ENCODE assay signal across 1 cellular context in the genomic region with DNA sequence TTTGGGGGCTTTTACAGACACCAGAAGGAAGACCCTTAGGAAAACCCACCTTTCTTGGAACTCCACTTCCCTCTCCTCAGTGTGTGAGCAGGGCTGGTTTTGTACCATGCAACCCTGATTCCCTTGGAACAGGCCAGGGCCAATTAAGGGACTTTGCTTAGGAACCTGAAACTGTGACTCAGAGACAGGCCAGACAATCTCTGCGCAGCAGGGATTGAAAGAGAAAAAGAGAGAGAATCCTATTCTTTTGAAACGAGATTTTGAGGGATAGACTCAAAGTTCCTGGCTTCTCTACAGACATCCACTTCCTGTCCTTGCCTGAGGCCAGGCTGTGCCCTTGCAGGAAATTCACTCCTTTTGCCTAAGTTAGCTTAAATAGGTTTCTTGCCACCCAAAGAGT.
TF ChIP-seq lines count a peak whose summit lies in the region.

No MANE protein-coding gene starts in this region.

TF ChIP-seq in WTC11, 78 proteins besides CTCF, POLR2A, EP300 and RAD21 (continued from another document):
- TF ChIP-seq, protein P1, sequence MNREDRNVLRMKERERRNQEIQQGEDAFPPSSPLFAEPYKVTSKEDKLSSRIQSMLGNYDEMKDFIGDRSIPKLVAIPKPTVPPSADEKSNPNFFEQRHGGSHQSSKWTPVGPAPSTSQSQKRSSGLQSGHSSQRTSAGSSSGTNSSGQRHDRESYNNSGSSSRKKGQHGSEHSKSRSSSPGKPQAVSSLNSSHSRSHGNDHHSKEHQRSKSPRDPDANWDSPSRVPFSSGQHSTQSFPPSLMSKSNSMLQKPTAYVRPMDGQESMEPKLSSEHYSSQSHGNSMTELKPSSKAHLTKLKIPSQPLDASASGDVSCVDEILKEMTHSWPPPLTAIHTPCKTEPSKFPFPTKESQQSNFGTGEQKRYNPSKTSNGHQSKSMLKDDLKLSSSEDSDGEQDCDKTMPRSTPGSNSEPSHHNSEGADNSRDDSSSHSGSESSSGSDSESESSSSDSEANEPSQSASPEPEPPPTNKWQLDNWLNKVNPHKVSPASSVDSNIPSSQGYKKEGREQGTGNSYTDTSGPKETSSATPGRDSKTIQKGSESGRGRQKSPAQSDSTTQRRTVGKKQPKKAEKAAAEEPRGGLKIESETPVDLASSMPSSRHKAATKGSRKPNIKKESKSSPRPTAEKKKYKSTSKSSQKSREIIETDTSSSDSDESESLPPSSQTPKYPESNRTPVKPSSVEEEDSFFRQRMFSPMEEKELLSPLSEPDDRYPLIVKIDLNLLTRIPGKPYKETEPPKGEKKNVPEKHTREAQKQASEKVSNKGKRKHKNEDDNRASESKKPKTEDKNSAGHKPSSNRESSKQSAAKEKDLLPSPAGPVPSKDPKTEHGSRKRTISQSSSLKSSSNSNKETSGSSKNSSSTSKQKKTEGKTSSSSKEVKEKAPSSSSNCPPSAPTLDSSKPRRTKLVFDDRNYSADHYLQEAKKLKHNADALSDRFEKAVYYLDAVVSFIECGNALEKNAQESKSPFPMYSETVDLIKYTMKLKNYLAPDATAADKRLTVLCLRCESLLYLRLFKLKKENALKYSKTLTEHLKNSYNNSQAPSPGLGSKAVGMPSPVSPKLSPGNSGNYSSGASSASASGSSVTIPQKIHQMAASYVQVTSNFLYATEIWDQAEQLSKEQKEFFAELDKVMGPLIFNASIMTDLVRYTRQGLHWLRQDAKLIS (CRISPR knock-in tag; IDR thresholded peaks at IDR 0.05; ENCODE audit: borderline replicate concordance) = no peak
- no peak for TF ChIP-seq JAZF1 (CRISPR knock-in tag; IDR thresholded peaks at IDR 0.05)
- TF ChIP-seq GTF2I (CRISPR knock-in tag; conservative IDR thresholded peaks at IDR 0.05) = no peak
- TF ChIP-seq JUN (CRISPR knock-in tag; IDR thresholded peaks at IDR 0.05) = no peak
